ENCODE assay signal across 11 cellular contexts in genomic region chr4:74682567-74683359, GRCh38.
DNase-seq lines count a peak whose midpoint lies in the region; ATAC-seq and TF ChIP-seq lines count a peak whose summit lies in the region.
"Had no signal": no experiment of that assay in that cellular context is flagged by ENCODE, and none has a peak within 500 bp of the region (broad histone marks: within the 10 kb centered on the region; RNA-seq: fewer than 3 reads in every experiment).

No MANE protein-coding gene starts in this region.

- peaks cover 30% of the 10 kb centered on the region for H3K27me3 Mint-ChIP-seq in stimulated activated naive CD8-positive, alpha-beta T cell treated with anti-CD3 and anti-CD28 coated beads, Interleukin-15, amount 100 ng/mL, for 72 hours

- H3K79me2 ChIP-seq in SK-N-SH (ENCODE audit: insufficient read depth): no peaks in the 10 kb centered on the region

- no peaks in the 10 kb centered on the region for H3K36me3 ChIP-seq in SK-N-SH (replicated peaks in 1 of 2; ENCODE audit: control insufficient read depth in 1 of 2, insufficient read depth in 2 of 2, low read length in 1 of 2)
- no peaks in the 10 kb centered on the region for H3K36me3 ChIP-seq in stomach

- no peak overlapping the region for H3K4me3 Mint-ChIP-seq in stimulated activated naive CD8-positive, alpha-beta T cell treated with anti-CD3 and anti-CD28 coated beads, Interleukin-15, amount 100 ng/mL, for 72 hours
- H3K4me3 Mint-ChIP-seq: activated B cell treated with CpG ODN at 0.5 μM for 24 hours had no signal

- H3K9me3 ChIP-seq in SK-N-SH (no peaks in the 10 kb centered on the region), stomach (no peaks in the 10 kb centered on the region)

- 5% methylated on average over 2 of the region's 2 CpGs for WGBS in SK-N-SH (ENCODE audit: low lambda C conversion rate)
- 21 to 41% (median 27%) methylated on average over 2 of the region's 2 CpGs for WGBS in stomach, 5 donors

- intact Hi-C loops in stomach (cut with DNase I; ENCODE audit: low total_unique reads): no loop called here

- H3K4me1 Mint-ChIP-seq in stimulated activated naive CD8-positive, alpha-beta T cell treated with anti-CD3 and anti-CD28 coated beads, Interleukin-15, amount 100 ng/mL, for 72 hours: no peaks in the 10 kb centered on the region
- H3K4me1 Mint-ChIP-seq: activated B cell treated with CpG ODN at 0.5 μM for 24 hours had no signal

- H3F3A ChIP-seq in SK-N-SH (replicated peaks; ENCODE audit: insufficient read depth): no peaks in the 10 kb centered on the region

- H3K9me2 ChIP-seq in SK-N-SH: no peaks in the 10 kb centered on the region

- no peak for TF ChIP-seq CTCF in SK-N-SH (IDR thresholded peaks at IDR 0.05)
- no peak for TF ChIP-seq CTCF in foreskin fibroblast (IDR thresholded peaks at IDR 0.05; ENCODE audit: low read depth, low read length)
- TF ChIP-seq CTCF in stomach (IDR thresholded peaks at IDR 0.05): no peak

- CTCF ChIA-PET in SK-N-SH (lab: Yijun Ruan, JAX): no interaction called here

- TF ChIP-seq RAD21 in SK-N-SH (IDR thresholded peaks at IDR 0.05; ENCODE audit: low read length): no peak

- H3K9me3 Mint-ChIP-seq in stimulated activated naive CD8-positive, alpha-beta T cell treated with anti-CD3 and anti-CD28 coated beads, Interleukin-15, amount 100 ng/mL, for 72 hours: no peaks in the 10 kb centered on the region

- no peak overlapping the region for H3K9ac ChIP-seq in SK-N-SH

- H3K4me1 ChIP-seq in SK-N-SH (ENCODE audit: control insufficient read depth in 1 of 2, insufficient read depth in 2 of 2, low read depth in 1 of 2, low read length in 1 of 2): no peaks in the 10 kb centered on the region
- peaks cover 0 to 10% (median 8%) of the 10 kb centered on the region in 4 donors for H3K4me1 ChIP-seq in stomach

- no peak overlapping the region for H3K27ac Mint-ChIP-seq in stimulated activated naive CD8-positive, alpha-beta T cell treated with anti-CD3 and anti-CD28 coated beads, Interleukin-15, amount 100 ng/mL, for 72 hours
- H3K27ac Mint-ChIP-seq: activated B cell treated with CpG ODN at 0.5 μM for 24 hours had no signal

- TF ChIP-seq EP300 in SK-N-SH (IDR thresholded peaks at IDR 0.05; ENCODE audit: borderline replicate concordance in 1 of 2, low read depth in 1 of 2, low read length in 1 of 2) (no peak), stomach (IDR thresholded peaks at IDR 0.05) (no peak)

- H2AFZ ChIP-seq in SK-N-SH (ENCODE audit: low read depth): no peak overlapping the region

- H3K27ac ChIP-seq in SK-N-SH (ENCODE audit: low read depth in 2 of 2, low read length in 1 of 2): no peak overlapping the region
- peak overlapping the region in 3 of 5 donors; percentile 13 to 57 (median 40) for H3K27ac ChIP-seq in stomach

- POLR2A ChIA-PET in SK-N-SH (lab: Yijun Ruan, JAX): no interaction called here

- no peak overlapping the region for H3K4me2 ChIP-seq in SK-N-SH

- DNase-seq in GOT3 (lab: John Stamatoyannopoulos, UW) (peak; percentile 32), SK-N-SH (no peak), foreskin fibroblast (peak; percentile 88 to 94), stomach (peak; percentile 70), HuH-7 (ENCODE audit: low spot score) (no peak)
- no peak for DNase-seq in activated CD4-positive, alpha-beta T cell treated with anti-CD3 and anti-CD28 coated beads for 4 hours
- no peak for DNase-seq in stimulated activated naive CD8-positive, alpha-beta T cell treated with anti-CD3 and anti-CD28 coated beads, Interleukin-15, amount 100 ng/mL, for 72 hours
- DNase-seq: activated B cell treated with CpG ODN at 0.5 μM for 24 hours; KG1; stimulated activated naive CD4-positive, alpha-beta T cell had no signal

- H3K27me3 ChIP-seq in SK-N-SH (ENCODE audit: insufficient read depth): peaks cover 11% of the 10 kb centered on the region; the same call in 1 of the 2 replicates
- no peaks in the 10 kb centered on the region for H3K27me3 ChIP-seq in stomach

- H3K4me3 ChIP-seq in SK-N-SH (ENCODE audit: low read depth in 2 of 2, low read length in 1 of 2): no peak overlapping the region
- H3K4me3 ChIP-seq in foreskin fibroblast (ENCODE audit: low read depth in 1 of 2, low read length in 2 of 2): no peak overlapping the region
- no peak overlapping the region for H3K4me3 ChIP-seq in stomach

- H4K20me1 ChIP-seq in SK-N-SH (ENCODE audit: insufficient read depth): no peaks in the 10 kb centered on the region

- no peak for TF ChIP-seq POLR2A in stomach (IDR thresholded peaks at IDR 0.05)

- no peak for ATAC-seq in HG03571 (IDR thresholded peaks at IDR 0.05; ENCODE audit: unreplicated experiment)
- no peak for ATAC-seq in stimulated activated naive CD8-positive, alpha-beta T cell treated with anti-CD3 and anti-CD28 coated beads, Interleukin-15, amount 100 ng/mL, for 72 hours

TF ChIP-seq in SK-N-SH, 30 proteins besides CTCF, POLR2A, EP300 and RAD21:
- TF ChIP-seq FOSL2 (IDR thresholded peaks at IDR 0.05; ENCODE audit: borderline replicate concordance, low read depth): peak; percentile 26; the same call in 1 of the 2 replicates
- no peak for TF ChIP-seq YY1 (IDR thresholded peaks at IDR 0.05; ENCODE audit: low read depth)
- 0 out of 2 replicates have a peak, but pooled peaks have one; percentile 5 for TF ChIP-seq JUND (IDR thresholded peaks at IDR 0.05)
- peak; percentile 26; the same call in 1 of the 2 replicates for TF ChIP-seq TCF12 (IDR thresholded peaks at IDR 0.05)

Comparison
In these comparisons a context has a peak if more than half of its experiments do, and no peak if none do; other contexts are left out.
1. DNase-seq: peak in GOT3 (single experiment), foreskin fibroblast (2 of 2) and stomach (single experiment); none in SK-N-SH (single experiment), HuH-7 (single experiment), activated CD4-positive, alpha-beta T cell treated with anti-CD3 and anti-CD28 coated beads for 4 hours (0 of 2) and stimulated activated naive CD8-positive, alpha-beta T cell treated with anti-CD3 and anti-CD28 coated beads, Interleukin-15, amount 100 ng/mL, for 72 hours (0 of 2).
2. H3K27ac ChIP-seq: peak in stomach (3 of 5); none in SK-N-SH (0 of 2).